In the genomic region with DNA sequence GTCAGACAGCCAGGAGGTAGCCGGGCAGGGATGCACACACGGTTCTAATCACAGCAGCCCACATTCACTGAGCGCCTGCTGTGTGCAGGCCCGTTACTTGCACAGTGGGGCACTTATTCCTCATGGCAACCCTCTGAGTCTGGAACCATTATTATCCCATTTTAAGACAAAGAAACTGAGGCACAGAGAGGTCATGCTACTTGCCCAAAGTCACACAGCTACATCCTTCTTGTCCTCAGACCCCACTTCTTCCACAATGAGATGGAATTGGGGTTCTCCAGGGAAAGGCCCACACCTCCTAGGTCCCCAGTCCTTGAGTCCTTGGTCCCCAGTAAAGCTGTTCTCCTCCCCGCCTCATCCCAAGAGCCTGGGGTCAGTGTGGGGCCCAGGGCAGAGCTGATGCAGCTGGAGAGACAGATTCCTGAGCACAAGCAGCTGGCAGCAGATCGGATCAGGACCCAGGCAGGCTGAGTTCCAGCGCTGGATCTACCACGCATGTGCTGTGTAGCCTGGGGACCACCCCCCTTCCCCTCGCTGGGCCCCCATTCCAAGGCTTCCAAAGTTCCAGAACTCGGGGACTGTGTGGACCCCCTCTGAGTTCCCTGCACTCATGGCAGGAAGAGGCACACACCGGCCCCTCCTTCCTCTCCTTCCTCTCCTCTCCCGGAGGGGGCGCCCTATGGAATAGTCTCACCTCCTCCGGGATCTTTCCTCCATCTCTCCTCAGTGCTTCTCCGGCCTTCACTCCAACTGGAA, we compare ENCODE assay signal across 16 cellular contexts.
"Had no signal": no experiment of that assay in that cellular context is flagged by ENCODE, and none has a peak within 500 bp of the region (broad histone marks: within the 10 kb centered on the region; RNA-seq: fewer than 3 reads in every experiment).

No MANE protein-coding gene starts in this region.

- H3K4me3 ChIP-seq: thoracic aorta had no signal

- H3K27ac Mint-ChIP-seq: activated naive CD8-positive, alpha-beta T cell; brain; effector memory CD8-positive, alpha-beta T cell; natural killer cell treated with Interleukin-12 subunit alpha and Interleukin-12 subunit beta and Interleukin-15 and Interleukin-18, amount 100 ng/mL, for 72 hours; stimulated activated naive CD8-positive, alpha-beta T cell treated with anti-CD3 and anti-CD28 coated beads, Interleukin-15, Interleukin-2, amounts not matched to agents 100 ng/mL and 50 ng/mL, for 24 hours had no signal

- H3K36me3 ChIP-seq: thoracic aorta had no signal

- H3K4me1 Mint-ChIP-seq: brain; central memory CD8-positive, alpha-beta T cell had no signal

- H3K4me3 Mint-ChIP-seq: activated naive CD8-positive, alpha-beta T cell; brain; central memory CD8-positive, alpha-beta T cell; effector memory CD8-positive, alpha-beta T cell; natural killer cell treated with Interleukin-12 subunit alpha and Interleukin-12 subunit beta and Interleukin-15 and Interleukin-18, amount 100 ng/mL, for 72 hours; stimulated activated naive CD8-positive, alpha-beta T cell treated with anti-CD3 and anti-CD28 coated beads, Interleukin-15, Interleukin-2, amounts not matched to agents 100 ng/mL and 50 ng/mL, for 24 hours had no signal

- H3K9me3 ChIP-seq: thoracic aorta had no signal

- H3K9me3 Mint-ChIP-seq: central memory CD8-positive, alpha-beta T cell; effector memory CD8-positive, alpha-beta T cell; natural killer cell treated with Interleukin-12 subunit alpha and Interleukin-12 subunit beta and Interleukin-15 and Interleukin-18, amount 100 ng/mL, for 72 hours; stimulated activated naive CD8-positive, alpha-beta T cell treated with anti-CD3 and anti-CD28 coated beads, Interleukin-15, Interleukin-2, amounts not matched to agents 100 ng/mL and 50 ng/mL, for 24 hours had no signal

- DNase-seq: activated CD4-positive, CD25-positive, alpha-beta regulatory T cell; activated gamma-delta T cell; activated T-cell treated with anti-CD3 and anti-CD28 coated beads, Interleukin-2, amount 50 U/mL, for 48 hours; amygdala; effector memory CD8-positive, alpha-beta T cell; hippocampal formation; left cardiac atrium; stimulated activated CD4-positive, alpha-beta T cell treated with anti-CD3 and anti-CD28 coated beads, Interleukin-15, amount 100 ng/mL, for 24 hours; stimulated activated CD4-positive, alpha-beta T cell treated with anti-CD3 and anti-CD28 coated beads, Interleukin-4, amount 100 ng/mL, for 24 hours; T-helper 2 cell had no signal

- H3K27ac ChIP-seq: thoracic aorta had no signal

- H3K27me3 Mint-ChIP-seq: activated naive CD8-positive, alpha-beta T cell; natural killer cell treated with Interleukin-12 subunit alpha and Interleukin-12 subunit beta and Interleukin-15 and Interleukin-18, amount 100 ng/mL, for 72 hours; stimulated activated naive CD8-positive, alpha-beta T cell treated with anti-CD3 and anti-CD28 coated beads, Interleukin-15, Interleukin-2, amounts not matched to agents 100 ng/mL and 50 ng/mL, for 24 hours had no signal

- H3K36me3 Mint-ChIP-seq: activated naive CD8-positive, alpha-beta T cell; brain; natural killer cell treated with Interleukin-12 subunit alpha and Interleukin-12 subunit beta and Interleukin-15 and Interleukin-18, amount 100 ng/mL, for 72 hours had no signal

- ATAC-seq: effector memory CD8-positive, alpha-beta T cell; left cardiac atrium; natural killer cell treated with Interleukin-12 subunit alpha and Interleukin-12 subunit beta and Interleukin-15 and Interleukin-18, amount 100 ng/mL, for 72 hours had no signal
